13 cellular contexts compared by ENCODE assay signal in the genomic region with DNA sequence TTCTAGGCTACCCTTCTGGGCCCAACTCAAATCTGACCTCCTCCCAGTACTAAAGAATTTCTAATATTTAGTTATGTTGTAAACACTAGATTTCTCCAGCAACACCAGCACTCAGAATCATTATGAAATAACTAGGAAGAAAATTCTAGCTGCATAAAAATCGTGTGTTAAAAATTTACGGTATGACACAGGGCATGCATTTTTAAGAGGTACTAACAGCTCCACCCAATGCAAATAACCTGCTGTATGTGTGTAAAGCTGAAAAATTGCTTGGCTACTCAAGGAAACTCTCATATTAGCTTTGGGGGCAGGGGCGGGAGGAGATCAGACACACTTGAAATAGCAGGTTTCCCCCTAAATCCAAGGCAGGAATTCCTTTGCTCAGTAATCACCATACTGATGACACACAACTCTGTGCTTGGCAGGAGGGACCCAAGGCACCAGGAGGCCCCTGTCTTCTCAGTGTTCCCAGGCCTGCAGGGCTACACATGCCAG. TPM values are rescaled to one million over a fixed set of nuclear protein-coding genes. Genes with fewer than 3 reads are reported as not detected.
DNase-seq lines count a peak whose midpoint lies in the region; ATAC-seq and TF ChIP-seq lines count a peak whose summit lies in the region.
"Had no signal": no experiment of that assay in that cellular context is flagged by ENCODE, and none has a peak within 500 bp of the region (broad histone marks: within the 10 kb centered on the region; RNA-seq: fewer than 3 reads in every experiment).

No MANE protein-coding gene starts in this region.

- CTCF ChIA-PET in activated CD8-positive, alpha-beta memory T cell treated with anti-CD3 and anti-CD28 coated beads, Interleukin-2, amount 10 ng/mL, durations not matched to agents 7 days and 5 days (lab: Charles Lee), result no interaction called here

- peak overlapping the region; percentile 28 for H3K27ac Mint-ChIP-seq in activated CD8-positive, alpha-beta memory T cell treated with anti-CD3 and anti-CD28 coated beads, Interleukin-2, amount 10 ng/mL, durations not matched to agents 7 days and 5 days
- peak overlapping the region; percentile 84 for H3K27ac Mint-ChIP-seq in activated T-helper 1 cell treated with anti-CD3 and anti-CD28 coated beads, Interleukin-12 subunit alpha, Interleukin-12 subunit beta, Interleukin-2, Interleukin-4 antibody, amounts not matched to agents 30 ng/mL and 10 ng/mL and 1 ng/mL, durations not matched to agents 14 hours and 24 hours and 36 hours

- WGBS in upper lobe of left lung, 2 donors, result 55 to 59% methylated on average over 3 of the region's 3 CpGs

- DNase-seq in activated CD8-positive, alpha-beta memory T cell treated with anti-CD3 and anti-CD28 coated beads, Interleukin-2, amount 10 ng/mL, durations not matched to agents 7 days and 5 days, result no peak
- DNase-seq in activated CD8-positive, alpha-beta memory T cell treated with anti-CD3 and anti-CD28 coated beads, Interleukin-2, amount 50 U/mL, for 4 hours, result no peak
- no peak for DNase-seq in activated T-helper 1 cell treated with anti-CD3 and anti-CD28 coated beads, Interleukin-12 subunit alpha, Interleukin-12 subunit beta, Interleukin-2, Interleukin-4 antibody, amounts not matched to agents 30 ng/mL and 10 ng/mL and 1 ng/mL, durations not matched to agents 14 hours and 24 hours and 36 hours (ENCODE audit: low spot score)
- DNase-seq in iris pigment epithelial cell (ENCODE audit: low read depth) (peak; percentile 57), upper lobe of left lung (no peak), dermis blood vessel endothelial cell (no peak)
- DNase-seq: activated effector memory CD4-positive, alpha-beta T cell treated with anti-CD3 and anti-CD28 coated beads, Interleukin-2, amount 50 U/mL, for 16 hours; KBM-7; left ventricle myocardium superior; NK-92 treated with Interleukin-12 subunit alpha and Interleukin-12 subunit beta, amount 100 ng/mL, for 24 hours had no signal

- H3K4me1 Mint-ChIP-seq in activated CD8-positive, alpha-beta memory T cell treated with anti-CD3 and anti-CD28 coated beads, Interleukin-2, amount 10 ng/mL, durations not matched to agents 7 days and 5 days, result peaks cover 57% of the 10 kb centered on the region
- H3K4me1 Mint-ChIP-seq in activated T-helper 1 cell treated with anti-CD3 and anti-CD28 coated beads, Interleukin-12 subunit alpha, Interleukin-12 subunit beta, Interleukin-2, Interleukin-4 antibody, amounts not matched to agents 30 ng/mL and 10 ng/mL and 1 ng/mL, durations not matched to agents 14 hours and 24 hours and 36 hours (ENCODE audit: low read depth), result peaks cover 59% of the 10 kb centered on the region

- no peak overlapping the region for H3K4me3 ChIP-seq in upper lobe of left lung
- H3K4me3 ChIP-seq: SK-N-MC had no signal

- TF ChIP-seq EP300 in upper lobe of left lung (IDR thresholded peaks at IDR 0.05), result no peak

- H3K36me3 ChIP-seq in upper lobe of left lung, result peaks cover 19 to 61% (median 40%) of the 10 kb centered on the region in 4 donors

- intact Hi-C loops in activated T-helper 1 cell treated with anti-CD3 and anti-CD28 coated beads, Interleukin-12 subunit alpha, Interleukin-12 subunit beta, Interleukin-2, Interleukin-4 antibody, amounts not matched to agents 30 ng/mL and 10 ng/mL and 1 ng/mL, durations not matched to agents 14 hours and 24 hours and 36 hours (cut with micrococcal nuclease), result no loop called here

- TF ChIP-seq POLR2A in upper lobe of left lung (IDR thresholded peaks at IDR 0.05), result no peak

- H3K36me3 Mint-ChIP-seq in activated CD8-positive, alpha-beta memory T cell treated with anti-CD3 and anti-CD28 coated beads, Interleukin-2, amount 10 ng/mL, durations not matched to agents 7 days and 5 days, result peaks cover 56% of the 10 kb centered on the region
- H3K36me3 Mint-ChIP-seq in activated T-helper 1 cell treated with anti-CD3 and anti-CD28 coated beads, Interleukin-12 subunit alpha, Interleukin-12 subunit beta, Interleukin-2, Interleukin-4 antibody, amounts not matched to agents 30 ng/mL and 10 ng/mL and 1 ng/mL, durations not matched to agents 14 hours and 24 hours and 36 hours (ENCODE audit: low read depth), result peaks cover 57% of the 10 kb centered on the region

- no peaks in the 10 kb centered on the region for H3K9me3 Mint-ChIP-seq in activated CD8-positive, alpha-beta memory T cell treated with anti-CD3 and anti-CD28 coated beads, Interleukin-2, amount 10 ng/mL, durations not matched to agents 7 days and 5 days (ENCODE audit: low read depth)
- no peaks in the 10 kb centered on the region for H3K9me3 Mint-ChIP-seq in activated T-helper 1 cell treated with anti-CD3 and anti-CD28 coated beads, Interleukin-12 subunit alpha, Interleukin-12 subunit beta, Interleukin-2, Interleukin-4 antibody, amounts not matched to agents 30 ng/mL and 10 ng/mL and 1 ng/mL, durations not matched to agents 14 hours and 24 hours and 36 hours

- H3K9me3 ChIP-seq in upper lobe of left lung, result no peaks in the 10 kb centered on the region

- no peak overlapping the region for H3K4me3 Mint-ChIP-seq in activated CD8-positive, alpha-beta memory T cell treated with anti-CD3 and anti-CD28 coated beads, Interleukin-2, amount 10 ng/mL, durations not matched to agents 7 days and 5 days
- no peak overlapping the region for H3K4me3 Mint-ChIP-seq in activated T-helper 1 cell treated with anti-CD3 and anti-CD28 coated beads, Interleukin-12 subunit alpha, Interleukin-12 subunit beta, Interleukin-2, Interleukin-4 antibody, amounts not matched to agents 30 ng/mL and 10 ng/mL and 1 ng/mL, durations not matched to agents 14 hours and 24 hours and 36 hours

- ATAC-seq in activated CD8-positive, alpha-beta memory T cell treated with anti-CD3 and anti-CD28 coated beads, Interleukin-2, amount 10 ng/mL, durations not matched to agents 7 days and 5 days, result no peak
- ATAC-seq in upper lobe of left lung (ENCODE audit: low FRiP score in 2 of 2) (peak; percentile 27 to 82), GM21723 (IDR thresholded peaks at IDR 0.05; ENCODE audit: unreplicated experiment) (no peak), HG02763 (IDR thresholded peaks at IDR 0.05; ENCODE audit: unreplicated experiment) (no peak)
- ATAC-seq: left ventricle myocardium superior had no signal

- no peaks in the 10 kb centered on the region for H3K27me3 ChIP-seq in upper lobe of left lung

- H3K27ac ChIP-seq in upper lobe of left lung, result peak overlapping the region; percentile 31 to 71 (median 47)
- H3K27ac ChIP-seq: SK-N-MC had no signal

- TF ChIP-seq CTCF in upper lobe of left lung (IDR thresholded peaks at IDR 0.05), result no peak

- H3K4me1 ChIP-seq in upper lobe of left lung, result peaks cover 16 to 47% (median 29%) of the 10 kb centered on the region in 4 donors

- no peaks in the 10 kb centered on the region for H3K27me3 Mint-ChIP-seq in activated CD8-positive, alpha-beta memory T cell treated with anti-CD3 and anti-CD28 coated beads, Interleukin-2, amount 10 ng/mL, durations not matched to agents 7 days and 5 days
- H3K27me3 Mint-ChIP-seq in activated T-helper 1 cell treated with anti-CD3 and anti-CD28 coated beads, Interleukin-12 subunit alpha, Interleukin-12 subunit beta, Interleukin-2, Interleukin-4 antibody, amounts not matched to agents 30 ng/mL and 10 ng/mL and 1 ng/mL, durations not matched to agents 14 hours and 24 hours and 36 hours (ENCODE audit: insufficient read depth), result no peaks in the 10 kb centered on the region

RNA-seq across cellular contexts. Expression of gene MACROH2A1, which starts 27.2 kb away (rescaled TPM):
- total RNA-seq in activated CD8-positive, alpha-beta memory T cell treated with anti-CD3 and anti-CD28 coated beads, Interleukin-2, amount 10 ng/mL, durations not matched to agents 7 days and 5 days, result 100 to 1,000 TPM; 281 to 327 TPM
- 315 and 317 TPM in 2 replicates for total RNA-seq in activated T-helper 1 cell treated with anti-CD3 and anti-CD28 coated beads, Interleukin-12 subunit alpha, Interleukin-12 subunit beta, Interleukin-2, Interleukin-4 antibody, amounts not matched to agents 30 ng/mL and 10 ng/mL and 1 ng/mL, durations not matched to agents 14 hours and 24 hours and 36 hours
- 100 to 1,000 TPM; 232 to 690 (median 355) TPM for total RNA-seq in upper lobe of left lung
- total RNA-seq in dermis blood vessel endothelial cell, result 219 and 227 TPM in 2 replicates

Comparison
In these comparisons a context has a peak if more than half of its experiments do, and no peak if none do; other contexts are left out.
1. ATAC-seq: peak in upper lobe of left lung (2 of 2); none in activated CD8-positive, alpha-beta memory T cell treated with anti-CD3 and anti-CD28 coated beads, Interleukin-2, amount 10 ng/mL, durations not matched to agents 7 days and 5 days (single experiment), GM21723 (single experiment) and HG02763 (single experiment).